Comparison of ENCODE assay signal across 22 cellular contexts in the genomic region with DNA sequence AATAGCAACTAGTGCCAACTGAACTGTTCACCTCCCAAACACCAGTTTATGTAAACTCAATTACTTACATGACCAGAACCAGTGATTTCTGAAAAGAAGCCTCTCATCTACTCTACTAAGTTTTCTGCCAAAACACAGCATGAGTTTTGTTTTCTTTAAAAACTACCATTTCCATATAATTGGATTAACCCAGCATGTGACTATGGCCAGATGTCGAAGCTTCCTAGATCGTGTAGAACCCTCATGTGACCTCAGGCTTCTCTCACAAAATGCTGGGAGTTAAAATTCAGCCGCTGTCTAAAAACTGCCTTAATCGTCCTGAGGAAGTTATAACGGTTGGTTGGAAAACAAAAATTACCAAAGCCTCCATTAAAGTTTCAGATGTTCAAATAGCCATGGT.
"Had no signal": no experiment of that assay in that cellular context is flagged by ENCODE, and none has a peak within 500 bp of the region (broad histone marks: within the 10 kb centered on the region; RNA-seq: fewer than 3 reads in every experiment).

No MANE protein-coding gene starts in this region.

- H3K4me3 Mint-ChIP-seq: naive thymus-derived CD4-positive, alpha-beta T cell; natural killer cell treated with Interleukin-12 subunit alpha and Interleukin-12 subunit beta and Interleukin-15 and Interleukin-18, amount 100 ng/mL, for 72 hours; stimulated activated naive B cell treated with anti-CD40 and anti-IgM and Interleukin-4, amounts not matched to agents 10 μg/mL and 1 μg/mL and 100 μg/mL, for 72 hours had no signal

- DNase-seq: left ventricle myocardium inferior; midbrain; mucosa of descending colon; naive thymus-derived CD4-positive, alpha-beta T cell; nucleus accumbens; pancreas; posterior cingulate gyrus; retina; right cardiac atrium; stimulated activated CD4-positive, alpha-beta T cell treated with anti-CD3 and anti-CD28 coated beads, Interleukin-12 subunit alpha, Interleukin-12 subunit beta, amount 100 ng/mL, for 4 hours; stimulated activated CD4-positive, alpha-beta T cell treated with anti-CD3 and anti-CD28 coated beads, Interleukin-15, amount 100 ng/mL, for 24 hours; stimulated activated CD4-positive, alpha-beta T cell treated with anti-CD3 and anti-CD28 coated beads, Interleukin-2, amount 100 ng/mL, for 24 hours; stimulated activated CD4-positive, alpha-beta T cell treated with anti-CD3 and anti-CD28 coated beads, Interleukin-4, amount 100 ng/mL, for 1 hour; stimulated activated naive B cell treated with anti-CD40 and anti-IgM and Interleukin-4, amounts not matched to agents 10 μg/mL and 1 μg/mL and 100 μg/mL, for 72 hours; stimulated activated naive CD8-positive, alpha-beta T cell treated with anti-CD3 and anti-CD28 coated beads, Interleukin-15, Interleukin-2, amounts not matched to agents 100 U/mL and 50 U/mL, for 24 hours; stomach; testis; thyroid gland; transverse colon; upper lobe of right lung had no signal

- H3K27ac Mint-ChIP-seq: naive thymus-derived CD4-positive, alpha-beta T cell; natural killer cell treated with Interleukin-12 subunit alpha and Interleukin-12 subunit beta and Interleukin-15 and Interleukin-18, amount 100 ng/mL, for 72 hours; stimulated activated naive B cell treated with anti-CD40 and anti-IgM and Interleukin-4, amounts not matched to agents 10 μg/mL and 1 μg/mL and 100 μg/mL, for 72 hours had no signal

- H3K4me1 Mint-ChIP-seq: naive thymus-derived CD4-positive, alpha-beta T cell; stimulated activated naive B cell treated with anti-CD40 and anti-IgM and Interleukin-4, amounts not matched to agents 10 μg/mL and 1 μg/mL and 100 μg/mL, for 72 hours had no signal

- H3K27me3 Mint-ChIP-seq: naive thymus-derived CD4-positive, alpha-beta T cell; stimulated activated naive B cell treated with anti-CD40 and anti-IgM and Interleukin-4, amounts not matched to agents 10 μg/mL and 1 μg/mL and 100 μg/mL, for 72 hours had no signal

- H3K36me3 Mint-ChIP-seq: naive thymus-derived CD4-positive, alpha-beta T cell; natural killer cell treated with Interleukin-12 subunit alpha and Interleukin-12 subunit beta and Interleukin-15 and Interleukin-18, amount 100 ng/mL, for 72 hours; stimulated activated naive B cell treated with anti-CD40 and anti-IgM and Interleukin-4, amounts not matched to agents 10 μg/mL and 1 μg/mL and 100 μg/mL, for 72 hours had no signal

- ATAC-seq: mucosa of descending colon; naive thymus-derived CD4-positive, alpha-beta T cell; natural killer cell treated with Interleukin-12 subunit alpha and Interleukin-12 subunit beta and Interleukin-15 and Interleukin-18, amount 100 ng/mL, for 72 hours; pancreas; right cardiac atrium; sciatic nerve; stimulated activated naive B cell treated with anti-CD40 and anti-IgM and Interleukin-4, amounts not matched to agents 10 μg/mL and 1 μg/mL and 100 μg/mL, for 72 hours; stimulated activated naive CD8-positive, alpha-beta T cell treated with anti-CD3 and anti-CD28 coated beads, Interleukin-15, Interleukin-2, amounts not matched to agents 100 U/mL and 50 U/mL, for 24 hours; upper lobe of right lung had no signal
